In the genomic region with DNA sequence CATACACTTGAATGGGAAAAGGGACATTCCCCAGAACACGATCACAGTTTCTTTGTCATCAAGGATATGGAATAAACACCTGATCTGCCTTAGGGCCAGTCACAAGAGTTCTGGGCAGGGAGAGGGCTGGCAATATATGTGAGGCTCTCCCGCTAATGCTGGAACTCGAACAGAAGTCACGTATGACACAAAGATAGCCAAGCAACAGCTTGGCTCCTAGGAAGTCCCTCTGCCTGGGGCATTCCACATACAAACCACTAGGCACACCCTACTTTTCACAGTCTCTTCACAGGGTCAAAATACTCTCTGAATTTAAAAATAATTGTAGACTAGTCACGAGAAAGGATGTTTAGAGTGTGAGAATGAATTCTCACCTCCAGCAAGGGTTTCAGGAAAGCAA, we compare ENCODE assay signal across 16 cellular contexts.
DNase-seq lines count a peak whose midpoint lies in the region; ATAC-seq and TF ChIP-seq lines count a peak whose summit lies in the region.
"Had no signal": no experiment of that assay in that cellular context is flagged by ENCODE, and none has a peak within 500 bp of the region (broad histone marks: within the 10 kb centered on the region; RNA-seq: fewer than 3 reads in every experiment).

No MANE protein-coding gene starts in this region.

- no peaks in the 10 kb centered on the region for H4K20me1 ChIP-seq in neural progenitor cell (ENCODE audit: low read depth)

- H3K4me1 Mint-ChIP-seq in brain: peaks cover 44% of the 10 kb centered on the region
- peaks cover 41% of the 10 kb centered on the region for H3K4me1 Mint-ChIP-seq in neural progenitor cell

- no peak overlapping the region for H3K4me2 ChIP-seq in neural progenitor cell

- H3K27ac ChIP-seq in neural progenitor cell (no peak overlapping the region), body of pancreas (no peak overlapping the region)
- H3K27ac ChIP-seq: HL-60 had no signal

- no peak overlapping the region for H3K4me3 ChIP-seq in GM12865 (ENCODE audit: low read depth, low read length)
- no peak overlapping the region for H3K4me3 ChIP-seq in neural progenitor cell
- no peak overlapping the region for H3K4me3 ChIP-seq in body of pancreas
- H3K4me3 ChIP-seq: GM12878 had no signal

- intact Hi-C loops in body of pancreas (cut with DNase I): no loop called here

- H3K79me2 ChIP-seq in neural progenitor cell (ENCODE audit: low read depth): no peaks in the 10 kb centered on the region

- H3K27ac Mint-ChIP-seq in brain (peak overlapping the region in 4 of 5 experiments; percentile 19 to 85 (median 67)), neural progenitor cell (peak overlapping the region; percentile 51)
- H3K27ac Mint-ChIP-seq: CD4-positive, alpha-beta T cell; HFFc6 had no signal

- H3K36me3 ChIP-seq in neural progenitor cell: no peaks in the 10 kb centered on the region
- no peaks in the 10 kb centered on the region for H3K36me3 ChIP-seq in body of pancreas (replicated peaks in 1 of 2; ENCODE audit: insufficient read depth in 1 of 2, low read depth in 2 of 2)

- H3K27me3 Mint-ChIP-seq in brain (no peaks in the 10 kb centered on the region), neural progenitor cell (ENCODE audit: insufficient read depth, low read depth) (peaks cover 2% of the 10 kb centered on the region)

- H3K36me3 Mint-ChIP-seq in brain: no peaks in the 10 kb centered on the region
- H3K36me3 Mint-ChIP-seq in neural progenitor cell: peaks cover 3% of the 10 kb centered on the region

- TF ChIP-seq CTCF in GM12865 (IDR thresholded peaks at IDR 0.05; ENCODE audit: insufficient read depth, low read depth, low read length, missing control alignments) (no peak), brain (conservative IDR thresholded peaks at IDR 0.05) (no peak), neural progenitor cell (IDR thresholded peaks at IDR 0.05) (no peak), body of pancreas (IDR thresholded peaks at IDR 0.05) (no peak)

- H3K9me3 ChIP-seq in neural progenitor cell (ENCODE audit: low read depth) (no peaks in the 10 kb centered on the region), body of pancreas (no peaks in the 10 kb centered on the region)

- no peak overlapping the region for H3K9ac ChIP-seq in neural progenitor cell

- no peak overlapping the region for H3K4me3 Mint-ChIP-seq in brain
- no peak overlapping the region for H3K4me3 Mint-ChIP-seq in neural progenitor cell
- H3K4me3 Mint-ChIP-seq: CD4-positive, alpha-beta T cell; HFFc6 had no signal

- no peaks in the 10 kb centered on the region for H3F3A ChIP-seq in neural progenitor cell (ENCODE audit: low read depth)

- peaks cover 19% of the 10 kb centered on the region for H3K4me1 ChIP-seq in neural progenitor cell
- H3K4me1 ChIP-seq in body of pancreas: no peaks in the 10 kb centered on the region

- H2AFZ ChIP-seq in neural progenitor cell (replicated peaks): peak overlapping the region; percentile 37

- ATAC-seq in HG03432 (IDR thresholded peaks at IDR 0.05; ENCODE audit: unreplicated experiment) (peak; percentile 50), GM19328 (IDR thresholded peaks at IDR 0.05; ENCODE audit: unreplicated experiment) (no peak), body of pancreas (no peak)
- ATAC-seq: GM12878 had no signal

- no peak for TF ChIP-seq POLR2A in body of pancreas (IDR thresholded peaks at IDR 0.05)

- H3K27me3 ChIP-seq in neural progenitor cell: no peaks in the 10 kb centered on the region
- H3K27me3 ChIP-seq in body of pancreas: no peaks in the 10 kb centered on the region

- 71 to 82% methylated on average over 5 of the region's 5 CpGs for WGBS in body of pancreas, 2 donors

- H3K9me3 Mint-ChIP-seq in brain (peaks cover 0 to 4% (median 0%) of the 10 kb centered on the region in 5 experiments), neural progenitor cell (no peaks in the 10 kb centered on the region)
- H3K9me3 Mint-ChIP-seq: CD4-positive, alpha-beta T cell; HFFc6 had no signal

- peak; percentile 5 for DNase-seq in GM12865 (ENCODE audit: low read depth)
- DNase-seq in neural progenitor cell (ENCODE audit: low spot score): no peak
- DNase-seq in NCI-H1092 treated with DMSO at 0.1 percent for 48 hours (lab: John Stamatoyannopoulos, UW): no peak
- DNase-seq in body of pancreas: no peak
- DNase-seq: ACHN; C1 segment of cervical spinal cord; Calu3; CD4-positive, alpha-beta T cell; DMS 273 treated with DMSO at 0.1 percent for 48 hours; HCEC 1CT; HFFc6 had no signal
